ENCODE assay signal across 2 cellular contexts in the genomic region with DNA sequence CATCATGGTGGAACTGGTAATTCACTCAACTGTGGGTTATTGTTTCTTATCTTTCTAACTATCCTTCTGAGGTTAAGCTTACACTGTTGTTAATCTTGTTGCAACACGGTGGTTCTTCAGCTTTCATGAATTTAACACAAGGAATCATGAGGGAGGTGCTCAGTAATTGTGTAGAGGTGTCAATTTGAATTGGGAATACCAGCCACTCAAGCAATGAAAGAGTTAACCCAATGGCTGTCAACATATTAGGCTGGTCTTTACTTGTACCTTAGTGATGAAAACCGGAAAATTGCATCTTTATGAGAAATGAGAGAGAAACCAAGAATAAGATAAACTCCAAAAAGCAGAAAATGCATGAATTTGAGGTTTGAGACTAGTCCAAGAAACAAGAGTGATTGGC.
TF ChIP-seq lines count a peak whose summit lies in the region.

No MANE protein-coding gene starts in this region.

TF ChIP-seq in GM23338, 12 proteins besides CTCF, POLR2A, EP300 and RAD21 (continued from another document):
- TF ChIP-seq, protein P1, sequence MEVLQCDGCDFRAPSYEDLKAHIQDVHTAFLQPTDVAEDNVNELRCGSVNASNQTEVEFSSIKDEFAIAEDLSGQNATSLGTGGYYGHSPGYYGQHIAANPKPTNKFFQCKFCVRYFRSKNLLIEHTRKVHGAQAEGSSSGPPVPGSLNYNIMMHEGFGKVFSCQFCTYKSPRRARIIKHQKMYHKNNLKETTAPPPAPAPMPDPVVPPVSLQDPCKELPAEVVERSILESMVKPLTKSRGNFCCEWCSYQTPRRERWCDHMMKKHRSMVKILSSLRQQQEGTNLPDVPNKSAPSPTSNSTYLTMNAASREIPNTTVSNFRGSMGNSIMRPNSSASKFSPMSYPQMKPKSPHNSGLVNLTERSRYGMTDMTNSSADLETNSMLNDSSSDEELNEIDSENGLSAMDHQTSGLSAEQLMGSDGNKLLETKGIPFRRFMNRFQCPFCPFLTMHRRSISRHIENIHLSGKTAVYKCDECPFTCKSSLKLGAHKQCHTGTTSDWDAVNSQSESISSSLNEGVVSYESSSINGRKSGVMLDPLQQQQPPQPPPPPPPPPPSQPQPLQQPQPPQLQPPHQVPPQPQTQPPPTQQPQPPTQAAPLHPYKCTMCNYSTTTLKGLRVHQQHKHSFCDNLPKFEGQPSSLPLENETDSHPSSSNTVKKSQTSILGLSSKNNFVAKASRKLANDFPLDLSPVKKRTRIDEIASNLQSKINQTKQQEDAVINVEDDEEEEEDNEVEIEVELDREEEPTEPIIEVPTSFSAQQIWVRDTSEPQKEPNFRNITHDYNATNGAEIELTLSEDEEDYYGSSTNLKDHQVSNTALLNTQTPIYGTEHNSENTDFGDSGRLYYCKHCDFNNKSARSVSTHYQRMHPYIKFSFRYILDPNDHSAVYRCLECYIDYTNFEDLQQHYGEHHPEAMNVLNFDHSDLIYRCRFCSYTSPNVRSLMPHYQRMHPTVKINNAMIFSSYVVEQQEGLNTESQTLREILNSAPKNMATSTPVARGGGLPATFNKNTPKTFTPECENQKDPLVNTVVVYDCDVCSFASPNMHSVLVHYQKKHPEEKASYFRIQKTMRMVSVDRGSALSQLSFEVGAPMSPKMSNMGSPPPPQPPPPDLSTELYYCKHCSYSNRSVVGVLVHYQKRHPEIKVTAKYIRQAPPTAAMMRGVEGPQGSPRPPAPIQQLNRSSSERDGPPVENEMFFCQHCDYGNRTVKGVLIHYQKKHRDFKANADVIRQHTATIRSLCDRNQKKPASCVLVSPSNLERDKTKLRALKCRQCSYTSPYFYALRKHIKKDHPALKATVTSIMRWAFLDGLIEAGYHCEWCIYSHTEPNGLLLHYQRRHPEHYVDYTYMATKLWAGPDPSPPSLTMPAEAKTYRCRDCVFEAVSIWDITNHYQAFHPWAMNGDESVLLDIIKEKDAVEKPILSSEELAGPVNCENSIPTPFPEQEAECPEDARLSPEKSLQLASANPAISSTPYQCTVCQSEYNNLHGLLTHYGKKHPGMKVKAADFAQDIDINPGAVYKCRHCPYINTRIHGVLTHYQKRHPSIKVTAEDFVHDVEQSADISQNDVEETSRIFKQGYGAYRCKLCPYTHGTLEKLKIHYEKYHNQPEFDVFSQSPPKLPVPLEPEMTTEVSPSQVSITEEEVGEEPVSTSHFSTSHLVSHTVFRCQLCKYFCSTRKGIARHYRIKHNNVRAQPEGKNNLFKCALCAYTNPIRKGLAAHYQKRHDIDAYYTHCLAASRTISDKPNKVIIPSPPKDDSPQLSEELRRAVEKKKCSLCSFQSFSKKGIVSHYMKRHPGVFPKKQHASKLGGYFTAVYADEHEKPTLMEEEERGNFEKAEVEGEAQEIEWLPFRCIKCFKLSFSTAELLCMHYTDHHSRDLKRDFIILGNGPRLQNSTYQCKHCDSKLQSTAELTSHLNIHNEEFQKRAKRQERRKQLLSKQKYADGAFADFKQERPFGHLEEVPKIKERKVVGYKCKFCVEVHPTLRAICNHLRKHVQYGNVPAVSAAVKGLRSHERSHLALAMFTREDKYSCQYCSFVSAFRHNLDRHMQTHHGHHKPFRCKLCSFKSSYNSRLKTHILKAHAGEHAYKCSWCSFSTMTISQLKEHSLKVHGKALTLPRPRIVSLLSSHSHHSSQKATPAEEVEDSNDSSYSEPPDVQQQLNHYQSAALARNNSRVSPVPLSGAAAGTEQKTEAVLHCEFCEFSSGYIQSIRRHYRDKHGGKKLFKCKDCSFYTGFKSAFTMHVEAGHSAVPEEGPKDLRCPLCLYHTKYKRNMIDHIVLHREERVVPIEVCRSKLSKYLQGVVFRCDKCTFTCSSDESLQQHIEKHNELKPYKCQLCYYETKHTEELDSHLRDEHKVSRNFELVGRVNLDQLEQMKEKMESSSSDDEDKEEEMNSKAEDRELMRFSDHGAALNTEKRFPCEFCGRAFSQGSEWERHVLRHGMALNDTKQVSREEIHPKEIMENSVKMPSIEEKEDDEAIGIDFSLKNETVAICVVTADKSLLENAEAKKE (CRISPR knock-in tag; IDR thresholded peaks at IDR 0.05), result no peak
- TF ChIP-seq STAT1 (IDR thresholded peaks at IDR 0.05; ENCODE audit: unreplicated experiment) (no peak), CREB1 (CRISPR knock-in tag; IDR thresholded peaks at IDR 0.05; ENCODE audit: low read depth) (no peak), ZNF114 (CRISPR knock-in tag; IDR thresholded peaks at IDR 0.05) (no peak), POLR2AphosphoS5 (IDR thresholded peaks at IDR 0.05; ENCODE audit: low read depth) (no peak), JUNB (IDR thresholded peaks at IDR 0.05; ENCODE audit: unreplicated experiment) (no peak), EZH2 (IDR thresholded peaks at IDR 0.05; ENCODE audit: low read depth, unreplicated experiment) (no peak), EZH2phosphoT487 (IDR thresholded peaks at IDR 0.05; ENCODE audit: unreplicated experiment) (no peak)
- TF ChIP-seq, protein P2, sequence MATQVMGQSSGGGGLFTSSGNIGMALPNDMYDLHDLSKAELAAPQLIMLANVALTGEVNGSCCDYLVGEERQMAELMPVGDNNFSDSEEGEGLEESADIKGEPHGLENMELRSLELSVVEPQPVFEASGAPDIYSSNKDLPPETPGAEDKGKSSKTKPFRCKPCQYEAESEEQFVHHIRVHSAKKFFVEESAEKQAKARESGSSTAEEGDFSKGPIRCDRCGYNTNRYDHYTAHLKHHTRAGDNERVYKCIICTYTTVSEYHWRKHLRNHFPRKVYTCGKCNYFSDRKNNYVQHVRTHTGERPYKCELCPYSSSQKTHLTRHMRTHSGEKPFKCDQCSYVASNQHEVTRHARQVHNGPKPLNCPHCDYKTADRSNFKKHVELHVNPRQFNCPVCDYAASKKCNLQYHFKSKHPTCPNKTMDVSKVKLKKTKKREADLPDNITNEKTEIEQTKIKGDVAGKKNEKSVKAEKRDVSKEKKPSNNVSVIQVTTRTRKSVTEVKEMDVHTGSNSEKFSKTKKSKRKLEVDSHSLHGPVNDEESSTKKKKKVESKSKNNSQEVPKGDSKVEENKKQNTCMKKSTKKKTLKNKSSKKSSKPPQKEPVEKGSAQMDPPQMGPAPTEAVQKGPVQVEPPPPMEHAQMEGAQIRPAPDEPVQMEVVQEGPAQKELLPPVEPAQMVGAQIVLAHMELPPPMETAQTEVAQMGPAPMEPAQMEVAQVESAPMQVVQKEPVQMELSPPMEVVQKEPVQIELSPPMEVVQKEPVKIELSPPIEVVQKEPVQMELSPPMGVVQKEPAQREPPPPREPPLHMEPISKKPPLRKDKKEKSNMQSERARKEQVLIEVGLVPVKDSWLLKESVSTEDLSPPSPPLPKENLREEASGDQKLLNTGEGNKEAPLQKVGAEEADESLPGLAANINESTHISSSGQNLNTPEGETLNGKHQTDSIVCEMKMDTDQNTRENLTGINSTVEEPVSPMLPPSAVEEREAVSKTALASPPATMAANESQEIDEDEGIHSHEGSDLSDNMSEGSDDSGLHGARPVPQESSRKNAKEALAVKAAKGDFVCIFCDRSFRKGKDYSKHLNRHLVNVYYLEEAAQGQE (IDR thresholded peaks at IDR 0.05; ENCODE audit: unreplicated experiment), result no peak
TF ChIP-seq in GM23338: peak in this region for 0.

TF ChIP-seq in HEK293, 187 proteins besides CTCF, POLR2A, EP300 and RAD21 (continued from another document):
- TF ChIP-seq ZNF280C (tag by site-specific recombination; IDR thresholded peaks at IDR 0.05), result no peak
- TF ChIP-seq KLF8 (tag by site-specific recombination; IDR thresholded peaks at IDR 0.05), result no peak
